Comparison of ENCODE assay signal across 8 cellular contexts in genomic region chr11:83194284-83195175, GRCh38. TPM values are rescaled to one million over a fixed set of nuclear protein-coding genes. Genes with fewer than 3 reads are reported as not detected.
DNase-seq lines count a peak whose midpoint lies in the region; ATAC-seq, FAIRE-seq and TF ChIP-seq lines count a peak whose summit lies in the region.

No MANE protein-coding gene starts in this region.

- no peaks in the 10 kb centered on the region for H3K27me3 ChIP-seq in left lung

- peak; percentile 31 for DNase-seq in GM10266 (ENCODE audit: extremely low spot score)
- peak; percentile 52 for DNase-seq in H54 (ENCODE audit: insufficient read length, low spot score)
- DNase-seq in LNCaP clone FGC (ENCODE audit: low read depth): no peak
- DNase-seq in activated CD4-positive, alpha-beta T cell treated with anti-CD3 and anti-CD28 coated beads for 36 hours: peak; percentile 75
- DNase-seq in left lung: peak; percentile 79 to 93
- DNase-seq in stimulated activated CD4-positive, alpha-beta T cell treated with anti-CD3 and anti-CD28 coated beads, Interleukin-4, amount 100 ng/mL, for 24 hours: peak; percentile 55
- DNase-seq in NCI-H1930 (lab: John Stamatoyannopoulos, UW): no peak

- no peak for FAIRE-seq in H54 (lab: Jason Lieb, UNC)

- intact Hi-C loops in activated CD4-positive, alpha-beta T cell treated with anti-CD3 and anti-CD28 coated beads for 36 hours (cut with DNase I, micrococcal nuclease): no loop called here
- intact Hi-C loops in left lung (cut with DNase I): no loop called here

- H3K27ac ChIP-seq in cingulate gyrus (ENCODE audit: low read depth, low read length) (peak overlapping the region; percentile 48), left lung (peak overlapping the region; percentile 93 to 97)

- H3K27ac Mint-ChIP-seq in activated CD4-positive, alpha-beta T cell treated with anti-CD3 and anti-CD28 coated beads for 36 hours: peak overlapping the region; percentile 98

- peak; percentile 63 for ATAC-seq in activated CD4-positive, alpha-beta T cell treated with anti-CD3 and anti-CD28 coated beads for 36 hours
- peak; percentile 77 for ATAC-seq in left lung

- TF ChIP-seq CTCF in GM10266 (IDR thresholded peaks at IDR 0.05; ENCODE audit: control insufficient read depth, insufficient read depth, low read depth, missing control alignments) (no peak), LNCaP clone FGC (IDR thresholded peaks at IDR 0.05; ENCODE audit: control insufficient read depth, extremely low read depth, insufficient read depth) (no peak), left lung (IDR thresholded peaks at IDR 0.05) (no peak)

- H3K9me3 Mint-ChIP-seq in activated CD4-positive, alpha-beta T cell treated with anti-CD3 and anti-CD28 coated beads for 36 hours (ENCODE audit: low read depth): no peaks in the 10 kb centered on the region

- POLR2A ChIA-PET in activated CD4-positive, alpha-beta T cell treated with anti-CD3 and anti-CD28 coated beads for 36 hours (lab: Charles Lee): interaction anchor here (1.0 kb wide), 1 partner anchor 37 kb away, joined by 3 read pairs; the partner anchor contains the start of gene PCF11

- peaks cover 18% of the 10 kb centered on the region for H3K36me3 Mint-ChIP-seq in activated CD4-positive, alpha-beta T cell treated with anti-CD3 and anti-CD28 coated beads for 36 hours (ENCODE audit: low read depth)

- H3K4me3 ChIP-seq in LNCaP clone FGC (ENCODE audit: low read depth, low read length) (peak overlapping the region; percentile 86), left lung (peak overlapping the region; percentile 61 to 68)

- CTCF ChIA-PET in activated CD4-positive, alpha-beta T cell treated with anti-CD3 and anti-CD28 coated beads for 36 hours (lab: Charles Lee): interaction anchor here (0.6 to 2.0 kb wide), 11 partner anchors 11 to 1517 kb away, joined by 3 to 7 read pairs (median 3); partner anchors contain the start of genes DDIAS and PRCP

- TF ChIP-seq POLR2A in H54 (IDR thresholded peaks at IDR 0.05; ENCODE audit: low read depth, low read length): peak; percentile 49; the same call in 1 of the 2 replicates

- no peaks in the 10 kb centered on the region for H3K9me3 ChIP-seq in left lung

- H3K4me1 Mint-ChIP-seq in activated CD4-positive, alpha-beta T cell treated with anti-CD3 and anti-CD28 coated beads for 36 hours: peaks cover 40% of the 10 kb centered on the region

- H3K4me3 Mint-ChIP-seq in activated CD4-positive, alpha-beta T cell treated with anti-CD3 and anti-CD28 coated beads for 36 hours: peak overlapping the region; percentile 95

- peaks cover 0 to 33% of the 10 kb centered on the region in 2 donors for H3K36me3 ChIP-seq in left lung

- H3K4me1 ChIP-seq in left lung: peaks cover 13 to 36% of the 10 kb centered on the region in 2 donors

- H3K27me3 Mint-ChIP-seq in activated CD4-positive, alpha-beta T cell treated with anti-CD3 and anti-CD28 coated beads for 36 hours: no peaks in the 10 kb centered on the region

RNA-seq across cellular contexts. Expression of gene ANKRD42, which starts 1.0 kb away (rescaled TPM):
- total RNA-seq in activated CD4-positive, alpha-beta T cell treated with anti-CD3 and anti-CD28 coated beads for 36 hours: 1 to 10 TPM; 3.1 to 4.9 TPM
- 10 to 100 TPM; 11.5 to 14.1 TPM for total RNA-seq in left lung

RNA-seq across cellular contexts. Expression of gene PCF11, which starts 37.6 kb away (rescaled TPM):
- total RNA-seq in activated CD4-positive, alpha-beta T cell treated with anti-CD3 and anti-CD28 coated beads for 36 hours: 10 to 100 TPM; 55.3 to 70.8 TPM
- 10 to 100 TPM; 35.8 to 54.4 TPM for total RNA-seq in left lung

Comparison
In these comparisons a context has a peak if more than half of its experiments do, and no peak if none do; other contexts are left out.
1. DNase-seq: peak in GM10266 (single experiment), H54 (single experiment), activated CD4-positive, alpha-beta T cell treated with anti-CD3 and anti-CD28 coated beads for 36 hours (single experiment), left lung (2 of 2) and stimulated activated CD4-positive, alpha-beta T cell treated with anti-CD3 and anti-CD28 coated beads, Interleukin-4, amount 100 ng/mL, for 24 hours (single experiment); none in LNCaP clone FGC (single experiment) and NCI-H1930 (0 of 2).